11 cellular contexts compared by ENCODE assay signal in genomic region chr2:23563673-23564617, GRCh38.
A peak's percentile ranks its signal among the peaks of the same experiment; 100 is the strongest.
DNase-seq lines count a peak whose midpoint lies in the region; TF ChIP-seq lines count a peak whose summit lies in the region.
"Had no signal": no experiment of that assay in that cellular context is flagged by ENCODE, and none has a peak within 500 bp of the region (broad histone marks: within the 10 kb centered on the region; RNA-seq: fewer than 3 reads in every experiment).

No MANE protein-coding gene starts in this region.

- H3K9me3 ChIP-seq in ectodermal cell (ENCODE audit: control insufficient read depth, low read length): no peaks in the 10 kb centered on the region
- H3K9me3 ChIP-seq in thymus (ENCODE audit: control insufficient read depth): no peaks in the 10 kb centered on the region
- H3K9me3 ChIP-seq: SJSA1 had no signal

- intact Hi-C loops in lower leg skin (cut with DNase I; ENCODE audit: low total_unique reads): no loop called here

- WGBS in ectodermal cell, 2 experiments: 78 to 80% methylated on average over 23 of the region's 23 CpGs
- WGBS in lower leg skin, 2 donors: 43 to 49% methylated on average over 23 of the region's 23 CpGs
- 90% methylated on average over 23 of the region's 23 CpGs for WGBS in thymus

- no peak for TF ChIP-seq POLR2A in lower leg skin (IDR thresholded peaks at IDR 0.05)

- H3K27me3 ChIP-seq in ectodermal cell (ENCODE audit: control insufficient read depth, insufficient read depth, low read length, poor library complexity, severe bottlenecking) (no peaks in the 10 kb centered on the region), thymus (ENCODE audit: control insufficient read depth, insufficient read depth) (no peaks in the 10 kb centered on the region)
- H3K27me3 ChIP-seq: SJSA1 had no signal

- H3K4me3 ChIP-seq in ectodermal cell (ENCODE audit: insufficient read depth, low read depth, low read length) (no peak overlapping the region), lower leg skin (ENCODE audit: low read depth, poor library complexity, severe bottlenecking) (no peak overlapping the region), thymus (ENCODE audit: low read length) (no peak overlapping the region)
- H3K4me3 ChIP-seq: SJSA1 had no signal

- H3K36me3 ChIP-seq in ectodermal cell (ENCODE audit: control insufficient read depth, insufficient read depth, low read length) (no peaks in the 10 kb centered on the region), thymus (ENCODE audit: control insufficient read depth, insufficient read depth) (no peaks in the 10 kb centered on the region)
- H3K36me3 ChIP-seq: SJSA1 had no signal

- no peak for TF ChIP-seq CTCF in lower leg skin (IDR thresholded peaks at IDR 0.05)

- DNase-seq in MV-4-11 (lab: John Stamatoyannopoulos, UW) (peak; percentile 11), lower leg skin (ENCODE audit: low spot score in 2 of 2) (peak; percentile 67 to 91), NCI-H510A treated with DMSO at 0.1 percent for 48 hours (lab: John Stamatoyannopoulos, UW) (no peak), NCI-H226 (no peak), germinal center (ENCODE audit: low spot score) (no peak), Kasumi-1 (lab: John Stamatoyannopoulos, UW) (no peak)
- DNase-seq: activated naive CD4-positive, alpha-beta T cell treated with anti-CD3 and anti-CD28 coated beads for 36 hours had no signal

- peak overlapping the region; percentile 63 for H3K27ac ChIP-seq in ectodermal cell (ENCODE audit: insufficient read depth, low read depth, low read length, poor library complexity, severe bottlenecking)
- peak overlapping the region; percentile 36 for H3K27ac ChIP-seq in thymus (ENCODE audit: low read depth)
- H3K27ac ChIP-seq: HL-60, SJSA1 had no signal

- H3K4me1 ChIP-seq in ectodermal cell (ENCODE audit: control insufficient read depth, insufficient read depth, low read length) (peaks cover 2% of the 10 kb centered on the region), thymus (ENCODE audit: control insufficient read depth, insufficient read depth, low read length) (no peaks in the 10 kb centered on the region)

Comparison
In these comparisons a context has a peak if more than half of its experiments do, and no peak if none do; other contexts are left out.
1. DNase-seq: peak in MV-4-11 (single experiment) and lower leg skin (2 of 2); none in NCI-H510A treated with DMSO at 0.1 percent for 48 hours (single experiment), NCI-H226 (single experiment), germinal center (single experiment) and Kasumi-1 (0 of 2).